Comparison of ENCODE assay signal across 1 cellular context in genomic region chr7:140022582-140023211, GRCh38.
A peak's percentile ranks its signal among the peaks of the same experiment; 100 is the strongest.
TF ChIP-seq lines count a peak whose summit lies in the region.

No MANE protein-coding gene starts in this region.

TF ChIP-seq in K562, 482 proteins besides CTCF, POLR2A, EP300 and RAD21:
- TF ChIP-seq GABPA (tag; conservative IDR thresholded peaks at IDR 0.05; ENCODE audit: low read depth) = no peak
- peak; percentile 4 for TF ChIP-seq SETDB1 (IDR thresholded peaks at IDR 0.05; ENCODE audit: low read length)
- 0 out of 2 replicates have a peak, but pooled peaks have one; percentile 21 for TF ChIP-seq NFIC (IDR thresholded peaks at IDR 0.05)
- TF ChIP-seq, protein P1, sequence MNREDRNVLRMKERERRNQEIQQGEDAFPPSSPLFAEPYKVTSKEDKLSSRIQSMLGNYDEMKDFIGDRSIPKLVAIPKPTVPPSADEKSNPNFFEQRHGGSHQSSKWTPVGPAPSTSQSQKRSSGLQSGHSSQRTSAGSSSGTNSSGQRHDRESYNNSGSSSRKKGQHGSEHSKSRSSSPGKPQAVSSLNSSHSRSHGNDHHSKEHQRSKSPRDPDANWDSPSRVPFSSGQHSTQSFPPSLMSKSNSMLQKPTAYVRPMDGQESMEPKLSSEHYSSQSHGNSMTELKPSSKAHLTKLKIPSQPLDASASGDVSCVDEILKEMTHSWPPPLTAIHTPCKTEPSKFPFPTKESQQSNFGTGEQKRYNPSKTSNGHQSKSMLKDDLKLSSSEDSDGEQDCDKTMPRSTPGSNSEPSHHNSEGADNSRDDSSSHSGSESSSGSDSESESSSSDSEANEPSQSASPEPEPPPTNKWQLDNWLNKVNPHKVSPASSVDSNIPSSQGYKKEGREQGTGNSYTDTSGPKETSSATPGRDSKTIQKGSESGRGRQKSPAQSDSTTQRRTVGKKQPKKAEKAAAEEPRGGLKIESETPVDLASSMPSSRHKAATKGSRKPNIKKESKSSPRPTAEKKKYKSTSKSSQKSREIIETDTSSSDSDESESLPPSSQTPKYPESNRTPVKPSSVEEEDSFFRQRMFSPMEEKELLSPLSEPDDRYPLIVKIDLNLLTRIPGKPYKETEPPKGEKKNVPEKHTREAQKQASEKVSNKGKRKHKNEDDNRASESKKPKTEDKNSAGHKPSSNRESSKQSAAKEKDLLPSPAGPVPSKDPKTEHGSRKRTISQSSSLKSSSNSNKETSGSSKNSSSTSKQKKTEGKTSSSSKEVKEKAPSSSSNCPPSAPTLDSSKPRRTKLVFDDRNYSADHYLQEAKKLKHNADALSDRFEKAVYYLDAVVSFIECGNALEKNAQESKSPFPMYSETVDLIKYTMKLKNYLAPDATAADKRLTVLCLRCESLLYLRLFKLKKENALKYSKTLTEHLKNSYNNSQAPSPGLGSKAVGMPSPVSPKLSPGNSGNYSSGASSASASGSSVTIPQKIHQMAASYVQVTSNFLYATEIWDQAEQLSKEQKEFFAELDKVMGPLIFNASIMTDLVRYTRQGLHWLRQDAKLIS (CRISPR knock-in tag; IDR thresholded peaks at IDR 0.05) = 0 out of 2 replicates have a peak, but pooled peaks have one; percentile 1
